2 cellular contexts compared by ENCODE assay signal in the genomic region with DNA sequence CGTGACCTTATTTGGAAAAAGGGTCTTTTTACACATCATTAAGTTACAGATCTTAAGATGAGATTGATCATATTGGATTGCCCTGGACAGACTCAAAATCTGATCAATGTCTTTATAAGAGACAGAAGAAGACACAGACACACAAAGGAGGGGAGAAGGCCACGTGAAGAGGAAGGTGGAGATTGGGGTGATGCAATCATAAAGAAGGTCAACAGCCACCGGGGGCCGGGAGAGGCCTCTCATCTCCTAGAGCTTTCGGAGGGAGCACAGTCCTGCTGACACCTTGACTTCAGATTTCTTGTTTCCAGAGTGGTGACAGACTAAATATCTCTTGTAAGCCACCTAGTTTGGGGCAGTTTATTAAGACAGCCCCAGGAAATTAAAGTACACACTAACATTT.
TF ChIP-seq lines count a peak whose summit lies in the region.

No MANE protein-coding gene starts in this region.

TF ChIP-seq in HepG2, 621 proteins besides CTCF, POLR2A, EP300 and RAD21:
- TF ChIP-seq CEBPB (IDR thresholded peaks at IDR 0.05; ENCODE audit: borderline replicate concordance, low read depth, low read length): peak; percentile 39; the same call in 1 of the 2 replicates
- no peak for TF ChIP-seq ZFP1 (CRISPR knock-in tag; IDR thresholded peaks at IDR 0.05)
- TF ChIP-seq PHB2 (IDR thresholded peaks at IDR 0.05; ENCODE audit: partially characterized antibody): no peak

TF ChIP-seq in IMR-90, 13 proteins besides CTCF, POLR2A, EP300 and RAD21:
- TF ChIP-seq RFX5 (IDR thresholded peaks at IDR 0.05; ENCODE audit: low read depth, low read length): no peak
- TF ChIP-seq RCOR1 (IDR thresholded peaks at IDR 0.05; ENCODE audit: insufficient replicate concordance, low read length): no peak
- no peak for TF ChIP-seq MXI1 (IDR thresholded peaks at IDR 0.05; ENCODE audit: borderline replicate concordance, low read depth, low read length)
- TF ChIP-seq MAZ (IDR thresholded peaks at IDR 0.05; ENCODE audit: borderline replicate concordance, low read depth, low read length): no peak
- 0 out of 2 replicates have a peak, but pooled peaks have one; percentile 8 for TF ChIP-seq CEBPB (IDR thresholded peaks at IDR 0.05; ENCODE audit: low read depth, low read length)
TF ChIP-seq in IMR-90: peak in this region for 1.
